In the genomic region with DNA sequence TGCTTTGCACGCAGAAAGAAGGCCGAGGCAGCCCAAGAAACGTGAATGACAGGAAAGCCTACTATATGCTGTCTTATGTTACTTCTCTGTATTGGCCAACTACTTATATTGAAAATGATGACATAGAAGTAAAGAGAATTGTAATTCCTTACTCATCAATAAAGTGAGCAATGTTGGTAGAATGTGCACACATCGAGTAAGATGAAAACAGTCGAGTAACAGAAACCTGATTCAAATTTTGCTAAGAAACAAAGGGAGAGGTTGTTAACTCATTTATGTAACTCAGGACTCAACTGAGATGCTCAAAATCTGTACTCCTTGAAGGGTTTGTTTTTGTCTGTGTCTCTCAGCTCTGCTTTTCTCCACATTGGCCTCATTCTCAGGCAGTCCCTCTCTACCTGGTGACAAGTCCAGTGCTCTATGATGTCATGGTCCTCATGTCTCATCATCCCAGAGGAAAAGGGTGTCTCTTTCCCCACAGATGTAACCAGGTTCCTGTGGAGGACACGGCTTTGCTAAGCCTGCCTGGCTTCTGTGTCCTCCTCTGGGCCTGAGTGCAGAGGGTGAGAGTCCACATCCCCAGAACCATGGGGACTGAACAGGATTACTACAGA, we compare ENCODE assay signal across 16 cellular contexts. TPM values are rescaled to one million over a fixed set of nuclear protein-coding genes. Genes with fewer than 3 reads are reported as not detected.
DNase-seq lines count a peak whose midpoint lies in the region; ATAC-seq, FAIRE-seq and TF ChIP-seq lines count a peak whose summit lies in the region.
"Had no signal": no experiment of that assay in that cellular context is flagged by ENCODE, and none has a peak within 500 bp of the region (broad histone marks: within the 10 kb centered on the region; RNA-seq: fewer than 3 reads in every experiment).

No MANE protein-coding gene starts in this region.

- no peak for TF ChIP-seq RAD21 in HepG2 (CRISPR knock-in tag; IDR thresholded peaks at IDR 0.05)
- TF ChIP-seq RAD21 in GM12878 (IDR thresholded peaks at IDR 0.05; ENCODE audit: insufficient read depth, low read depth, low read length), result no peak

- no peak for TF ChIP-seq EP300 in HepG2 (IDR thresholded peaks at IDR 0.05; ENCODE audit: low read depth in 2 of 2, low read length in 2 of 2)
- TF ChIP-seq EP300 in HepG2 (CRISPR knock-in tag; IDR thresholded peaks at IDR 0.05; ENCODE audit: borderline replicate concordance), result no peak
- no peak for TF ChIP-seq EP300 in GM12878 (IDR thresholded peaks at IDR 0.05; ENCODE audit: borderline replicate concordance in 1 of 2, control insufficient read depth in 1 of 2, low read depth in 2 of 2, low read length in 2 of 2)

- intact Hi-C loops in HepG2 (cut with micrococcal nuclease; ENCODE audit: unreplicated experiment) (no loop called here), right lobe of liver (cut with DNase I) (loop anchor here in 1 of 2 donors (10.0 kb wide), 1 partner anchor 111 kb away; no protein-coding TSS in a partner anchor), PC-3 (cut with micrococcal nuclease) (no loop called here), GM12878 (cut with micrococcal nuclease; ENCODE audit: unreplicated experiment) (no loop called here), lower lobe of right lung (cut with DNase I) (loop anchor here (10.0 kb wide), 1 partner anchor 811 kb away; no protein-coding TSS in a partner anchor), right cardiac atrium (cut with DNase I) (loop anchor here in 2 of 4 donors (10.0 kb wide), 1 partner anchor 811 kb away; no protein-coding TSS in a partner anchor)

- peak; percentile 59; the same call in 2 of the 3 replicates for ATAC-seq in HepG2
- ATAC-seq in right lobe of liver, result no peak
- no peak for ATAC-seq in PC-3
- ATAC-seq in GM12878, result no peak
- peak; percentile 86 for ATAC-seq in stimulated activated effector memory CD8-positive, alpha-beta T cell treated with anti-CD3 and anti-CD28 coated beads, Interleukin-12 subunit alpha, Interleukin-12 subunit beta, amount 100 ng/mL, for 72 hours
- ATAC-seq in GM21786 (IDR thresholded peaks at IDR 0.05; ENCODE audit: unreplicated experiment), result no peak
- ATAC-seq in lower lobe of right lung, result no peak
- ATAC-seq in right cardiac atrium, result no peak
- ATAC-seq: CD8-positive, alpha-beta T cell; GM23338 had no signal

- H4K20me1 ChIP-seq in HepG2 (ENCODE audit: insufficient read depth, low read length), result no peaks in the 10 kb centered on the region
- no peaks in the 10 kb centered on the region for H4K20me1 ChIP-seq in PC-3 (ENCODE audit: low read length)
- H4K20me1 ChIP-seq in GM12878 (ENCODE audit: control insufficient read depth, insufficient read depth), result no peaks in the 10 kb centered on the region

- H3K27ac ChIP-seq in HepG2 (ENCODE audit: extremely low read length, insufficient read depth, low read length), result no peak overlapping the region
- H3K27ac ChIP-seq in right lobe of liver, result no peak overlapping the region
- no peak overlapping the region for H3K27ac ChIP-seq in PC-3 (ENCODE audit: low read length)
- no peak overlapping the region for H3K27ac ChIP-seq in GM12878 (ENCODE audit: control insufficient read depth, insufficient read depth)
- no peak overlapping the region for H3K27ac ChIP-seq in lower lobe of right lung
- H3K27ac ChIP-seq in right cardiac atrium (ENCODE audit: low read length), result no peak overlapping the region

- no TSS peak for BruUV-seq in HepG2 (replicated peaks; lab: Mats Ljungman, UMichigan)
- no TSS peak for BruUV-seq in PC-3 (replicated peaks; lab: Mats Ljungman, UMichigan)
- no TSS peak for BruUV-seq in GM12878 (replicated peaks; lab: Mats Ljungman, UMichigan)

- no peaks in the 10 kb centered on the region for H3K79me2 ChIP-seq in HepG2 (ENCODE audit: insufficient read depth, low read length)
- H3K79me2 ChIP-seq in PC-3 (ENCODE audit: low read length), result no peaks in the 10 kb centered on the region
- no peaks in the 10 kb centered on the region for H3K79me2 ChIP-seq in GM12878 (ENCODE audit: control insufficient read depth, insufficient read depth, low read length)

- peak overlapping the region; percentile 46 for H3K4me3 Mint-ChIP-seq in stimulated activated effector memory CD8-positive, alpha-beta T cell treated with anti-CD3 and anti-CD28 coated beads, Interleukin-12 subunit alpha, Interleukin-12 subunit beta, amount 100 ng/mL, for 72 hours
- H3K4me3 Mint-ChIP-seq: CD8-positive, alpha-beta T cell; GM23338 had no signal

- H3K4me2 ChIP-seq in HepG2 (ENCODE audit: low read depth, low read length) (no peak overlapping the region), PC-3 (ENCODE audit: low read length) (0 out of 2 replicates have a peak overlapping the region, but pooled peaks have one; percentile 1), GM12878 (ENCODE audit: control insufficient read depth, insufficient read depth) (no peak overlapping the region)
- H3K4me2 ChIP-seq: GM23338 had no signal

- no peak for TF ChIP-seq CTCF in HepG2 (CRISPR knock-in tag; IDR thresholded peaks at IDR 0.05)
- TF ChIP-seq CTCF in right lobe of liver (IDR thresholded peaks at IDR 0.05), result no peak
- TF ChIP-seq CTCF in PC-3 (conservative IDR thresholded peaks at IDR 0.05; ENCODE audit: low read depth, low read length), result no peak
- TF ChIP-seq CTCF in GM12878 (IDR thresholded peaks at IDR 0.05 in 2 of 3, conservative IDR thresholded peaks at IDR 0.05 in 1 of 3; ENCODE audit: control insufficient read depth in 2 of 3, extremely low read depth in 1 of 3, insufficient read depth in 1 of 3, low read depth in 3 of 3, low read length in 3 of 3), result no peak
- no peak for TF ChIP-seq CTCF in lower lobe of right lung (IDR thresholded peaks at IDR 0.05)

- peaks cover 18% of the 10 kb centered on the region for H3K4me1 Mint-ChIP-seq in stimulated activated effector memory CD8-positive, alpha-beta T cell treated with anti-CD3 and anti-CD28 coated beads, Interleukin-12 subunit alpha, Interleukin-12 subunit beta, amount 100 ng/mL, for 72 hours

- no peaks in the 10 kb centered on the region for H3F3A ChIP-seq in PC-3 (ENCODE audit: low read length, unreplicated experiment)

- FAIRE-seq in HepG2 (lab: Jason Lieb, UNC) (no peak), GM12878 (lab: Jason Lieb, UNC) (no peak)
- FAIRE-seq: A204.1 had no signal

- H3K4me3 ChIP-seq in HepG2 (replicated peaks in 1 of 3; ENCODE audit: insufficient read depth in 1 of 3, low read depth in 2 of 3, low read length in 3 of 3) (no peak overlapping the region), right lobe of liver (no peak overlapping the region), PC-3 (ENCODE audit: low read length) (no peak overlapping the region), GM12878 (no peak overlapping the region), lower lobe of right lung (no peak overlapping the region), right cardiac atrium (ENCODE audit: low read length) (no peak overlapping the region)
- H3K4me3 ChIP-seq: GM23338 had no signal

- no peaks in the 10 kb centered on the region for H3K36me3 Mint-ChIP-seq in stimulated activated effector memory CD8-positive, alpha-beta T cell treated with anti-CD3 and anti-CD28 coated beads, Interleukin-12 subunit alpha, Interleukin-12 subunit beta, amount 100 ng/mL, for 72 hours
- H3K36me3 Mint-ChIP-seq: CD14-positive monocyte; CD8-positive, alpha-beta T cell had no signal

- H3K4me1 ChIP-seq in HepG2 (ENCODE audit: insufficient read depth, low read length) (peaks cover 18% of the 10 kb centered on the region; the same call in 1 of the 2 replicates), right lobe of liver (peaks cover 0 to 10% (median 0%) of the 10 kb centered on the region in 4 donors), PC-3 (ENCODE audit: insufficient read depth, low read length) (peaks cover 33% of the 10 kb centered on the region), GM12878 (ENCODE audit: control insufficient read depth, insufficient read depth, low read length) (peaks cover 2% of the 10 kb centered on the region; the same call in 1 of the 2 replicates), lower lobe of right lung (peaks cover 8% of the 10 kb centered on the region), right cardiac atrium (ENCODE audit: control insufficient read depth, insufficient read depth, low read length) (no peaks in the 10 kb centered on the region)

- no peaks in the 10 kb centered on the region for H3K36me3 ChIP-seq in HepG2 (replicated peaks in 1 of 2; ENCODE audit: control insufficient read depth in 1 of 2, insufficient read depth in 2 of 2, low read length in 2 of 2)
- no peaks in the 10 kb centered on the region for H3K36me3 ChIP-seq in right lobe of liver
- H3K36me3 ChIP-seq in PC-3 (ENCODE audit: low read depth, low read length), result no peaks in the 10 kb centered on the region
- no peaks in the 10 kb centered on the region for H3K36me3 ChIP-seq in GM12878 (ENCODE audit: control insufficient read depth in 2 of 2, insufficient read depth in 2 of 2, low read length in 1 of 2)
- no peaks in the 10 kb centered on the region for H3K36me3 ChIP-seq in lower lobe of right lung

- in situ Hi-C loops in HepG2 (cut with HindIII; ENCODE audit: extremely low pct_ligation_motif_present, low pct_unique_long_range_greater_than_20kb), result loop anchor here (10.0 kb wide), 1 partner anchor 811 kb away; no protein-coding TSS in a partner anchor
- in situ Hi-C loops in GM12878 (cut with MboI), result loop anchor here (25.0 kb wide), 1 partner anchor 818 kb away; no protein-coding TSS in a partner anchor

- SMC1A ChIA-PET in GM12878 (lab: Charles Lee; ENCODE audit: uncharacterized antibody, unreplicated experiment), result no interaction called here

- no peaks in the 10 kb centered on the region for H3K9me3 Mint-ChIP-seq in stimulated activated effector memory CD8-positive, alpha-beta T cell treated with anti-CD3 and anti-CD28 coated beads, Interleukin-12 subunit alpha, Interleukin-12 subunit beta, amount 100 ng/mL, for 72 hours
- H3K9me3 Mint-ChIP-seq: CD8-positive, alpha-beta T cell; GM23338 had no signal

- H2AFZ ChIP-seq in HepG2 (ENCODE audit: low read length) (no peak overlapping the region), PC-3 (ENCODE audit: low read length) (0 out of 2 replicates have a peak overlapping the region, but pooled peaks have one; percentile 29), GM12878 (ENCODE audit: control insufficient read depth, low read depth, low read length) (no peak overlapping the region)
- H2AFZ ChIP-seq: GM23338 had no signal

- CTCF ChIA-PET in HepG2 (lab: Yijun Ruan, JAX; ENCODE audit: low intra/inter-chr PET ratio, low total read pairs) (no interaction called here), PC-3 (lab: Charles Lee) (no interaction called here), GM12878 (lab: Yijun Ruan, JAX) (interaction anchor here (1.5 to 13.2 kb wide), 2 partner anchors 11 to 20 kb away, joined by 4 to 626 read pairs; no protein-coding TSS in a partner anchor)

- POLR2A ChIA-PET in HepG2 (lab: Yijun Ruan, JAX), result no interaction called here
- POLR2A ChIA-PET in PC-3 (lab: Charles Lee; ENCODE audit: unreplicated experiment), result no interaction called here
- POLR2A ChIA-PET in GM12878 (lab: Charles Lee), result no interaction called here

- H3K27ac Mint-ChIP-seq in stimulated activated effector memory CD8-positive, alpha-beta T cell treated with anti-CD3 and anti-CD28 coated beads, Interleukin-12 subunit alpha, Interleukin-12 subunit beta, amount 100 ng/mL, for 72 hours, result peak overlapping the region; percentile 84
- H3K27ac Mint-ChIP-seq: CD14-positive monocyte; CD8-positive, alpha-beta T cell; GM23338 had no signal

- no peak for DNase-seq in HepG2 (ENCODE audit: low spot score)
- DNase-seq in right lobe of liver, result no peak
- DNase-seq in PC-3, result peak; percentile 17
- DNase-seq in GM12878 (ENCODE audit: low read depth, low spot score), result no peak
- no peak for DNase-seq in stimulated activated effector memory CD8-positive, alpha-beta T cell treated with anti-CD3 and anti-CD28 coated beads, Interleukin-12 subunit alpha, Interleukin-12 subunit beta, amount 100 ng/mL, for 72 hours (ENCODE audit: low spot score in 2 of 2)
- no peak for DNase-seq in lower lobe of right lung
- DNase-seq in right cardiac atrium, result no peak
- DNase-seq: CD8-positive, alpha-beta T cell; COR-L47; DND-41; GF-D8; H7 had no signal

- 21% methylated on average over 6 of the region's 6 CpGs for WGBS in HepG2 (ENCODE audit: low lambda C conversion rate)
- 64% methylated on average over 6 of the region's 6 CpGs for WGBS in right lobe of liver (ENCODE audit: insufficient coverage, low coverage, low lambda C conversion rate, missing lambda C conversion rate)
- WGBS in GM12878 (ENCODE audit: insufficient coverage, insufficient replicate concordance, low lambda C conversion rate, missing lambda C conversion rate), result 2% methylated on average over 6 of the region's 6 CpGs
- WGBS in right cardiac atrium, result 80% methylated on average over 6 of the region's 6 CpGs

- no peak for TF ChIP-seq POLR2A in HepG2 (IDR thresholded peaks at IDR 0.05; ENCODE audit: insufficient read depth in 1 of 2, low read depth in 2 of 2, low read length in 2 of 2)
- no peak for TF ChIP-seq POLR2A in right lobe of liver (IDR thresholded peaks at IDR 0.05)
- TF ChIP-seq POLR2A in GM12878 (IDR thresholded peaks at IDR 0.05; ENCODE audit: low read depth, low read length), result no peak

- H3K9me3 ChIP-seq in HepG2 (ENCODE audit: low read length), result no peaks in the 10 kb centered on the region
- H3K9me3 ChIP-seq in right lobe of liver, result no peaks in the 10 kb centered on the region
- H3K9me3 ChIP-seq in PC-3 (ENCODE audit: low read length), result no peaks in the 10 kb centered on the region
- no peaks in the 10 kb centered on the region for H3K9me3 ChIP-seq in GM12878 (replicated peaks; ENCODE audit: control insufficient read depth, insufficient read depth, low read length)
- no peaks in the 10 kb centered on the region for H3K9me3 ChIP-seq in lower lobe of right lung
- no peaks in the 10 kb centered on the region for H3K9me3 ChIP-seq in right cardiac atrium (ENCODE audit: control insufficient read depth, low read length)

- RAD21 ChIA-PET in GM12878 (lab: Charles Lee; ENCODE audit: unreplicated experiment), result no interaction called here

- H3K27me3 ChIP-seq in HepG2 (ENCODE audit: control insufficient read depth in 1 of 2, insufficient read depth in 2 of 2, low read length in 2 of 2) (0 out of 5 replicates have a peak, but pooled peaks cover 0 to 19% of the 10 kb centered on the region in 2 experiments), right lobe of liver (no peaks in the 10 kb centered on the region), PC-3 (ENCODE audit: low read length) (no peaks in the 10 kb centered on the region), GM12878 (replicated peaks in 1 of 2; ENCODE audit: control insufficient read depth in 2 of 2, insufficient read depth in 2 of 2, low read length in 1 of 2) (peaks cover 0 to 9% of the 10 kb centered on the region in 2 experiments; a peak in 2 of 4 replicates), lower lobe of right lung (ENCODE audit: low read depth) (peaks cover 4% of the 10 kb centered on the region), right cardiac atrium (ENCODE audit: control insufficient read depth, insufficient read depth) (peaks cover 2% of the 10 kb centered on the region)

- no peaks in the 10 kb centered on the region for H3K9me2 ChIP-seq in PC-3 (replicated peaks; ENCODE audit: low read length)

- H3K9ac ChIP-seq in HepG2 (ENCODE audit: insufficient read depth, low read depth, low read length) (no peak overlapping the region), PC-3 (ENCODE audit: low read length) (no peak overlapping the region), GM12878 (ENCODE audit: control insufficient read depth, insufficient read depth, low read length) (no peak overlapping the region)

RNA-seq across cellular contexts. Expression of a gene that starts 30.3 kb away (rescaled TPM):
- total RNA-seq in HepG2 (2016; rRNA removed; fragmentation: Illumina TruSeq; extraction: Trizol) (28.7 and 37.2 TPM in 2 replicates), right lobe of liver (10 to 100 TPM; 12.5 to 15.9 (median 14.6) TPM), PC-3 (2014; rRNA removed) (14.0 and 21.3 TPM in 2 replicates), GM12878 (2014; rRNA removed) (13.8 and 18.1 TPM in 2 replicates), GM12878 (2014; rRNA removed; fragmentation: Illumina TruSeq; extraction: Trizol) (16.3 and 17.4 TPM in 2 replicates), GM12878 (2021) (15.8 and 17.1 TPM in 2 replicates), lower lobe of right lung (47.3 TPM), right cardiac atrium (10 to 100 TPM; 19.7 to 36.2 (median 23.7) TPM)
- 4.8 and 7.0 TPM in 2 replicates for total RNA-seq in HepG2 (2016; cell fraction: cytosol; rRNA removed; fragmentation: Illumina TruSeq; extraction: Trizol; ENCODE audit: low read depth)
- 29.0 and 39.3 TPM in 2 replicates for total RNA-seq in HepG2 (2016; cell fraction: insoluble cytoplasmic fraction; rRNA removed; fragmentation: Illumina TruSeq; extraction: Trizol)
- total RNA-seq in HepG2 (2016; cell fraction: membrane; rRNA removed; fragmentation: Illumina TruSeq; extraction: Trizol), result 8.2 and 11.3 TPM in 2 replicates
- 89.0 and 99.4 TPM in 2 replicates for total RNA-seq in HepG2 (2016; cell fraction: nucleus; rRNA removed; fragmentation: Illumina TruSeq; extraction: Trizol)
- polyA plus RNA-seq in HepG2 (2011; rRNA removed) (53.2 and 58.5 TPM in 2 replicates), GM12878 (2011; rRNA removed) (27.2 and 27.6 TPM in 2 replicates), GM12878 (2014; fragmentation: Illumina TruSeq; extraction: Trizol) (14.3 and 20.7 TPM in 2 replicates), GM12878 (2014; fragmentation: Nextera tagmentation; extraction: Ambion mirVana) (1 to 10 TPM; 3.6 to 4.0 TPM), GM12878 (2014; rRNA removed) (12.2 and 14.4 TPM in 2 replicates), GM12878 (2016; fragmentation: Nextera tagmentation; extraction: Ambion mirVana) (10 to 100 TPM; 11.3 to 13.1 TPM), right cardiac atrium (13.9 TPM)
- 11.3 and 14.8 TPM in 2 replicates for polyA plus RNA-seq in HepG2 (2011; cell fraction: cytosol; rRNA removed)
- 273 and 279 TPM in 2 replicates for polyA plus RNA-seq in HepG2 (2011; cell fraction: nucleus; rRNA removed)
- polyA plus RNA-seq in HepG2 (2012), result 43.0 and 43.1 TPM in 2 replicates
- polyA plus RNA-seq in HepG2 (2016; cell fraction: cytosol; fragmentation: Illumina TruSeq; extraction: Trizol; ENCODE audit: low read depth), result 1.2 and 1.5 TPM in 2 replicates
- 18.5 and 21.6 TPM in 2 replicates for polyA plus RNA-seq in HepG2 (2016; cell fraction: insoluble cytoplasmic fraction; fragmentation: Illumina TruSeq; extraction: Trizol; ENCODE audit: low read depth)
- 2.5 and 3.4 TPM in 2 replicates for polyA plus RNA-seq in HepG2 (2016; cell fraction: membrane; fragmentation: Illumina TruSeq; extraction: Trizol; ENCODE audit: low read depth)
- polyA plus RNA-seq in HepG2 (2016; cell fraction: nucleus; fragmentation: Illumina TruSeq; extraction: Trizol; ENCODE audit: insufficient read depth, low read depth), result 177 and 193 TPM in 2 replicates
- 12.3 and 25.2 TPM in 2 replicates for polyA minus RNA-seq in HepG2 (2011; rRNA and poly(A)+ RNA removed; ENCODE audit: low replicate concordance)
- 11.3 and 12.0 TPM in 2 replicates for polyA minus RNA-seq in HepG2 (2011; cell fraction: cytosol; rRNA and poly(A)+ RNA removed)
- polyA minus RNA-seq in HepG2 (2011; cell fraction: nucleus; rRNA and poly(A)+ RNA removed), result 141 and 162 TPM in 2 replicates
- total RNA-seq in GM12878 (2013; cell fraction: nucleolus; rRNA removed), result 95.8 and 133 TPM in 2 replicates
- polyA plus RNA-seq in GM12878 (2011; ENCODE audit: low read depth), result 8.9 TPM
- 12.7 and 15.6 TPM in 2 replicates for polyA plus RNA-seq in GM12878 (2011; cell fraction: cytosol; rRNA removed)
- polyA plus RNA-seq in GM12878 (2011; cell fraction: nucleus; rRNA removed), result 105 and 122 TPM in 2 replicates
- polyA plus RNA-seq in GM12878 (2012), result 9.5 and 12.9 TPM in 2 replicates
- polyA minus RNA-seq in GM12878 (2011; rRNA and poly(A)+ RNA removed), result 22.3 and 25.7 TPM in 2 replicates
- polyA minus RNA-seq in GM12878 (2011; cell fraction: cytosol; rRNA and poly(A)+ RNA removed), result 4.5 and 5.3 TPM in 2 replicates
- polyA minus RNA-seq in GM12878 (2011; cell fraction: nucleus; rRNA and poly(A)+ RNA removed), result 56.3 and 72.3 TPM in 2 replicates

RNA-seq across cellular contexts. Expression of a gene that starts 44.1 kb away (rescaled TPM):
- total RNA-seq in HepG2 (2016; rRNA removed; fragmentation: Illumina TruSeq; extraction: Trizol), result 54.6 and 73.5 TPM in 2 replicates
- 42.1 and 49.7 TPM in 2 replicates for total RNA-seq in HepG2 (2016; cell fraction: cytosol; rRNA removed; fragmentation: Illumina TruSeq; extraction: Trizol; ENCODE audit: low read depth)
- 62.3 and 69.8 TPM in 2 replicates for total RNA-seq in HepG2 (2016; cell fraction: insoluble cytoplasmic fraction; rRNA removed; fragmentation: Illumina TruSeq; extraction: Trizol)
- 63.4 and 67.9 TPM in 2 replicates for total RNA-seq in HepG2 (2016; cell fraction: membrane; rRNA removed; fragmentation: Illumina TruSeq; extraction: Trizol)
- total RNA-seq in HepG2 (2016; cell fraction: nucleus; rRNA removed; fragmentation: Illumina TruSeq; extraction: Trizol), result 85.3 and 102 TPM in 2 replicates
- polyA plus RNA-seq in HepG2 (2011; rRNA removed), result 316 and 481 TPM in 2 replicates
- polyA plus RNA-seq in HepG2 (2011; cell fraction: cytosol; rRNA removed), result 173 and 253 TPM in 2 replicates
- 137 and 144 TPM in 2 replicates for polyA plus RNA-seq in HepG2 (2011; cell fraction: nucleus; rRNA removed)
- polyA plus RNA-seq in HepG2 (2012), result 326 and 528 TPM in 2 replicates
- 54.6 and 62.8 TPM in 2 replicates for polyA plus RNA-seq in HepG2 (2016; cell fraction: cytosol; fragmentation: Illumina TruSeq; extraction: Trizol; ENCODE audit: low read depth)
- polyA plus RNA-seq in HepG2 (2016; cell fraction: insoluble cytoplasmic fraction; fragmentation: Illumina TruSeq; extraction: Trizol; ENCODE audit: low read depth), result 59.5 and 66.9 TPM in 2 replicates
- 65.7 and 73.3 TPM in 2 replicates for polyA plus RNA-seq in HepG2 (2016; cell fraction: membrane; fragmentation: Illumina TruSeq; extraction: Trizol; ENCODE audit: low read depth)
- polyA plus RNA-seq in HepG2 (2016; cell fraction: nucleus; fragmentation: Illumina TruSeq; extraction: Trizol; ENCODE audit: insufficient read depth, low read depth), result 147 and 181 TPM in 2 replicates
- 1.5 and 94.5 TPM in 2 replicates for polyA minus RNA-seq in HepG2 (2011; rRNA and poly(A)+ RNA removed; ENCODE audit: low replicate concordance)
- polyA minus RNA-seq in HepG2 (2011; cell fraction: cytosol; rRNA and poly(A)+ RNA removed), result 66.4 and 81.9 TPM in 2 replicates
- 257 and 299 TPM in 2 replicates for polyA minus RNA-seq in HepG2 (2011; cell fraction: nucleus; rRNA and poly(A)+ RNA removed)
- total RNA-seq in right lobe of liver, result 10 to 100 TPM; 13.0 to 53.9 (median 18.9) TPM
- total RNA-seq in PC-3 (2014; rRNA removed), result 7.4 and 8.5 TPM in 2 replicates
- 103 and 109 TPM in 2 replicates for total RNA-seq in GM12878 (2013; cell fraction: nucleolus; rRNA removed)
- total RNA-seq in GM12878 (2014; rRNA removed), result 4.9 and 6.4 TPM in 2 replicates
- 4.9 and 5.4 TPM in 2 replicates for total RNA-seq in GM12878 (2014; rRNA removed; fragmentation: Illumina TruSeq; extraction: Trizol)
- total RNA-seq in GM12878 (2021), result 9.3 and 9.7 TPM in 2 replicates
- polyA plus RNA-seq in GM12878 (2011; ENCODE audit: low read depth), result 24.6 TPM
- 92.7 and 119 TPM in 2 replicates for polyA plus RNA-seq in GM12878 (2011; rRNA removed)
- 23.0 and 39.4 TPM in 2 replicates for polyA plus RNA-seq in GM12878 (2011; cell fraction: cytosol; rRNA removed)
- polyA plus RNA-seq in GM12878 (2011; cell fraction: nucleus; rRNA removed), result 26.6 and 39.5 TPM in 2 replicates
- polyA plus RNA-seq in GM12878 (2012), result 33.5 and 66.6 TPM in 2 replicates
- polyA plus RNA-seq in GM12878 (2014; fragmentation: Illumina TruSeq; extraction: Trizol), result 8.7 and 11.2 TPM in 2 replicates
- 10 to 100 TPM; 14.2 to 15.6 TPM for polyA plus RNA-seq in GM12878 (2014; fragmentation: Nextera tagmentation; extraction: Ambion mirVana)
- 9.1 and 10.0 TPM in 2 replicates for polyA plus RNA-seq in GM12878 (2014; rRNA removed)
- 10 to 100 TPM; 19.0 to 21.7 TPM for polyA plus RNA-seq in GM12878 (2016; fragmentation: Nextera tagmentation; extraction: Ambion mirVana)
- 37.0 and 57.6 TPM in 2 replicates for polyA minus RNA-seq in GM12878 (2011; rRNA and poly(A)+ RNA removed)
- 14.3 and 19.6 TPM in 2 replicates for polyA minus RNA-seq in GM12878 (2011; cell fraction: cytosol; rRNA and poly(A)+ RNA removed)
- polyA minus RNA-seq in GM12878 (2011; cell fraction: nucleus; rRNA and poly(A)+ RNA removed), result 28.3 and 35.3 TPM in 2 replicates
- total RNA-seq in lower lobe of right lung, result 25.6 TPM
- total RNA-seq in right cardiac atrium, result 10 to 100 TPM; 13.2 to 18.4 (median 15.7) TPM
- 13.7 TPM for polyA plus RNA-seq in right cardiac atrium

Comparison
In these comparisons a context has a peak if more than half of its experiments do, and no peak if none do; other contexts are left out.
1. ATAC-seq: peak in HepG2 (single experiment) and stimulated activated effector memory CD8-positive, alpha-beta T cell treated with anti-CD3 and anti-CD28 coated beads, Interleukin-12 subunit alpha, Interleukin-12 subunit beta, amount 100 ng/mL, for 72 hours (single experiment); none in right lobe of liver (0 of 4), PC-3 (single experiment), GM12878 (single experiment), GM21786 (single experiment), lower lobe of right lung (0 of 2) and right cardiac atrium (0 of 2).